18 cellular contexts compared by ENCODE assay signal in genomic region chr3:57570051-57570450, GRCh38. TPM values are rescaled to one million over a fixed set of nuclear protein-coding genes. Genes with fewer than 3 reads are reported as not detected.
DNase-seq lines count a peak whose midpoint lies in the region; ATAC-seq and TF ChIP-seq lines count a peak whose summit lies in the region.
"Had no signal": no experiment of that assay in that cellular context is flagged by ENCODE, and none has a peak within 500 bp of the region (broad histone marks: within the 10 kb centered on the region; RNA-seq: fewer than 3 reads in every experiment).

No MANE protein-coding gene starts in this region.

- H2BK12ac ChIP-seq in mesenchymal stem cell (ENCODE audit: low read length in 2 of 2), result no peak overlapping the region

- no peak for ATAC-seq in activated T-cell treated with anti-CD3 and anti-CD28 coated beads, Interleukin-2, amount 50 U/mL, for 72 hours (replicated peaks in 1 of 2)
- no peak for ATAC-seq in GM18520 (IDR thresholded peaks at IDR 0.05; ENCODE audit: unreplicated experiment)
- ATAC-seq: GM23338 had no signal

- H4K91ac ChIP-seq in mesenchymal stem cell (ENCODE audit: low read length), result no peak overlapping the region

- H2AK5ac ChIP-seq in mesenchymal stem cell (ENCODE audit: low read length, severe bottlenecking), result no peak overlapping the region

- no peak overlapping the region for H2BK120ac ChIP-seq in mesenchymal stem cell (ENCODE audit: low read depth, low read length)

- TF ChIP-seq CTCF in mesothelial cell of epicardium (IDR thresholded peaks at IDR 0.05; ENCODE audit: unreplicated experiment), result no peak

- H3K36me3 Mint-ChIP-seq in activated T-cell treated with anti-CD3 and anti-CD28 coated beads, Interleukin-2, amount 50 U/mL, for 72 hours (ENCODE audit: insufficient read depth in 2 of 2), result peaks cover 3 to 18% of the 10 kb centered on the region in 2 donors
- peaks cover 34% of the 10 kb centered on the region for H3K36me3 Mint-ChIP-seq in mesothelial cell of epicardium

- no peak overlapping the region for H3K4ac ChIP-seq in mesenchymal stem cell (ENCODE audit: low read depth in 1 of 2, low read length in 2 of 2)

- no peaks in the 10 kb centered on the region for H3K9me3 Mint-ChIP-seq in activated T-cell treated with anti-CD3 and anti-CD28 coated beads, Interleukin-2, amount 50 U/mL, for 72 hours
- H3K9me3 Mint-ChIP-seq in mesothelial cell of epicardium, result no peaks in the 10 kb centered on the region
- H3K9me3 Mint-ChIP-seq: CD4-positive, alpha-beta memory T cell; GM23338; IgD-negative memory B cell had no signal

- H3K36me3 ChIP-seq in mesenchymal stem cell (ENCODE audit: control insufficient read depth in 1 of 2, insufficient read depth in 2 of 2, low read depth in 1 of 2, low read length in 2 of 2), result peaks cover 35 to 95% of the 10 kb centered on the region in 2 experiments

- peaks cover 8% of the 10 kb centered on the region for H3K79me1 ChIP-seq in mesenchymal stem cell (replicated peaks; ENCODE audit: low read length, poor library complexity, severe bottlenecking)

- H3K4me3 ChIP-seq in mesenchymal stem cell (ENCODE audit: insufficient read depth in 1 of 2, low read depth in 1 of 2, low read length in 2 of 2), result no peak overlapping the region
- H3K4me3 ChIP-seq: GM23338 had no signal

- no peak overlapping the region for H2BK15ac ChIP-seq in mesenchymal stem cell (ENCODE audit: low read depth, poor library complexity, severe bottlenecking)

- H3K27me3 ChIP-seq in mesenchymal stem cell (ENCODE audit: control insufficient read depth in 1 of 2, insufficient read depth in 1 of 2, low read length in 2 of 2), result no peaks in the 10 kb centered on the region

- H3K4me3 Mint-ChIP-seq in activated T-cell treated with anti-CD3 and anti-CD28 coated beads, Interleukin-2, amount 50 U/mL, for 72 hours, result no peak overlapping the region
- no peak overlapping the region for H3K4me3 Mint-ChIP-seq in mesothelial cell of epicardium
- H3K4me3 Mint-ChIP-seq: CD4-positive, alpha-beta memory T cell; GM23338; IgD-negative memory B cell had no signal

- no peaks in the 10 kb centered on the region for H3K27me3 Mint-ChIP-seq in activated T-cell treated with anti-CD3 and anti-CD28 coated beads, Interleukin-2, amount 50 U/mL, for 72 hours (ENCODE audit: low read depth)
- H3K27me3 Mint-ChIP-seq in mesothelial cell of epicardium (ENCODE audit: low read depth), result no peaks in the 10 kb centered on the region
- H3K27me3 Mint-ChIP-seq: CD4-positive, alpha-beta memory T cell; IgD-negative memory B cell had no signal

- no peak overlapping the region for H2AFZ ChIP-seq in mesenchymal stem cell (ENCODE audit: low read depth, low read length)
- H2AFZ ChIP-seq: GM23338 had no signal

- H2BK5ac ChIP-seq in mesenchymal stem cell (ENCODE audit: low read depth, low read length, poor library complexity, severe bottlenecking), result no peak overlapping the region

- H3K9me3 ChIP-seq in mesenchymal stem cell (ENCODE audit: control insufficient read depth, low read length), result no peaks in the 10 kb centered on the region

- H3K14ac ChIP-seq in mesenchymal stem cell (ENCODE audit: low read length in 2 of 2), result no peak overlapping the region

- no peak overlapping the region for H3K9ac ChIP-seq in mesenchymal stem cell (ENCODE audit: low read length)

- no peak overlapping the region for H3K4me2 ChIP-seq in mesenchymal stem cell (ENCODE audit: low read length, poor library complexity, severe bottlenecking)
- H3K4me2 ChIP-seq: GM23338 had no signal

- no peak overlapping the region for H3K18ac ChIP-seq in mesenchymal stem cell (ENCODE audit: low read depth in 1 of 2, low read length in 2 of 2)

- no CpG with 5 or more reads among the region's 4 CpGs for WGBS in mesenchymal stem cell

- H3K4me1 ChIP-seq in mesenchymal stem cell (ENCODE audit: control insufficient read depth, insufficient read depth, low read depth, low read length), result no peaks in the 10 kb centered on the region

- no peak overlapping the region for H3K23ac ChIP-seq in mesenchymal stem cell (ENCODE audit: low read length in 2 of 2)

- H3K4me1 Mint-ChIP-seq in activated T-cell treated with anti-CD3 and anti-CD28 coated beads, Interleukin-2, amount 50 U/mL, for 72 hours (ENCODE audit: low read depth), result no peaks in the 10 kb centered on the region
- peaks cover 4% of the 10 kb centered on the region for H3K4me1 Mint-ChIP-seq in mesothelial cell of epicardium
- H3K4me1 Mint-ChIP-seq: GM23338 had no signal

- DNase-seq in activated T-cell treated with anti-CD3 and anti-CD28 coated beads, Interleukin-2, amount 50 U/mL, for 72 hours, result no peak
- DNase-seq in activated T-cell treated with anti-CD3 and anti-CD28 coated beads for 4 hours, result no peak
- DNase-seq in left kidney (ENCODE audit: low read depth, low spot score), result peak; percentile 12
- DNase-seq in mesenchymal stem cell, result peak; percentile 53
- DNase-seq in stimulated activated naive CD4-positive, alpha-beta T cell treated with Interleukin-2 at 50 U/mL for 16 hours (lab: John Stamatoyannopoulos, UW), result no peak
- DNase-seq in mesothelial cell of epicardium (ENCODE audit: low spot score in 2 of 2, unreplicated experiment in 2 of 2), result no peak
- DNase-seq: ACHN; CD4-positive, alpha-beta memory T cell; DMS153; DMS79; GDM1; HCEC 1CT had no signal

- no peak overlapping the region for H3K27ac ChIP-seq in mesenchymal stem cell (ENCODE audit: low read length, poor library complexity, severe bottlenecking)
- H3K27ac ChIP-seq: 22Rv1, C4-2B had no signal

- peak overlapping the region; percentile 50 for H3K27ac Mint-ChIP-seq in activated T-cell treated with anti-CD3 and anti-CD28 coated beads, Interleukin-2, amount 50 U/mL, for 72 hours
- no peak overlapping the region for H3K27ac Mint-ChIP-seq in mesothelial cell of epicardium
- H3K27ac Mint-ChIP-seq: GM23338 had no signal

- no peak overlapping the region for H4K8ac ChIP-seq in mesenchymal stem cell (ENCODE audit: low read length)

RNA-seq across cellular contexts. Expression of gene PDE12, which starts 14.0 kb away (rescaled TPM):
- 10 to 100 TPM; 19.6 to 20.8 TPM for total RNA-seq in activated T-cell treated with anti-CD3 and anti-CD28 coated beads, Interleukin-2, amount 50 U/mL, for 72 hours
- 8.2 TPM for polyA plus RNA-seq in mesenchymal stem cell (2013, experiment 1 of 2)
- polyA plus RNA-seq in mesenchymal stem cell (2013, experiment 2 of 2), result 7.8 TPM
- 15.2 to 17.6 TPM (median 17.3 TPM) in 3 replicates for total RNA-seq in mesothelial cell of epicardium

RNA-seq across cellular contexts. Expression of gene DNAH12, which starts 25.9 kb away (rescaled TPM):
- total RNA-seq in activated T-cell treated with anti-CD3 and anti-CD28 coated beads, Interleukin-2, amount 50 U/mL, for 72 hours, result under 1 TPM; 0.21 to 0.26 TPM
- 0.07 TPM for polyA plus RNA-seq in mesenchymal stem cell (2013, experiment 1 of 2)
- 0.01 TPM for polyA plus RNA-seq in mesenchymal stem cell (2013, experiment 2 of 2)
- total RNA-seq in mesothelial cell of epicardium, result 0.29 to 0.60 TPM (median 0.43 TPM) in 3 replicates
- total RNA-seq: GM23338 had no signal
- polyA plus RNA-seq: BJ; CD4-positive, alpha-beta memory T cell; GM23338; IgD-negative memory B cell had no signal

RNA-seq across cellular contexts. Expression of gene ARF4, which starts 27.1 kb away (rescaled TPM):
- 10 to 100 TPM; 67.2 to 76.3 TPM for total RNA-seq in activated T-cell treated with anti-CD3 and anti-CD28 coated beads, Interleukin-2, amount 50 U/mL, for 72 hours
- 406 TPM for polyA plus RNA-seq in mesenchymal stem cell (2013, experiment 1 of 2)
- 464 TPM for polyA plus RNA-seq in mesenchymal stem cell (2013, experiment 2 of 2)
- 165 to 177 TPM (median 167 TPM) in 3 replicates for total RNA-seq in mesothelial cell of epicardium

Comparison
In these comparisons a context has a peak if more than half of its experiments do, and no peak if none do; other contexts are left out.
1. DNase-seq: peak in left kidney (single experiment) and mesenchymal stem cell (single experiment); none in activated T-cell treated with anti-CD3 and anti-CD28 coated beads, Interleukin-2, amount 50 U/mL, for 72 hours (0 of 2), activated T-cell treated with anti-CD3 and anti-CD28 coated beads for 4 hours (single experiment), stimulated activated naive CD4-positive, alpha-beta T cell treated with Interleukin-2 at 50 U/mL for 16 hours (single experiment) and mesothelial cell of epicardium (0 of 2).